18 cellular contexts compared by ENCODE assay signal in the genomic region with DNA sequence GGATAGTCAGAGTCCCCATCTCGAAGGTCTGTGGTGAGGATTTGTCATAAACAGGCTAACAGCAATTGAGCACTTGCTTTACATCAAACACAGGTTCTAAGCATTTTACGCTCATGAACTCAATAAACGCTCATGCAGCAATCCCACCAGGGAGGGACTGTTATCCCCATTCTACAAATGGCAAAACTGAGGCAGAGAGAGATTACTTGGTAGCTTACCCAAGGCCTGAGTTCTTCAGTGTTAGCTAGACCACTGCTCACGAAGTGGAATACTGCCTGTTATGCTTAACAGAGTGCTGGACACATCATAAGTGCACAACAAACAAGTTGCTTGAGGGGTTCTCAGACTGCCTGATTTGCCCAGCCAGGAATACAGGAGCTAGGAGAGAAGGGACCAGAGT. TPM values are rescaled to one million over a fixed set of nuclear protein-coding genes. Genes with fewer than 3 reads are reported as not detected.
"Had no signal": no experiment of that assay in that cellular context is flagged by ENCODE, and none has a peak within 500 bp of the region (broad histone marks: within the 10 kb centered on the region; RNA-seq: fewer than 3 reads in every experiment).

No MANE protein-coding gene starts in this region.

- ATAC-seq: activated CD4-positive, alpha-beta T cell treated with anti-CD3 and anti-CD28 coated beads for 36 hours; WTC11 had no signal

- H3K27me3 ChIP-seq: upper lobe of left lung had no signal

- H3K36me3 ChIP-seq: lower lobe of right lung, upper lobe of left lung had no signal

- H3K27ac ChIP-seq: lower lobe of right lung had no signal

- H3K4me3 ChIP-seq: lower lobe of right lung, upper lobe of left lung had no signal

- H3K9me3 ChIP-seq: lower lobe of right lung, upper lobe of left lung had no signal

- DNase-seq: activated CD4-positive, alpha-beta T cell treated with anti-CD3 and anti-CD28 coated beads for 36 hours; activated CD4-positive, alpha-beta T cell treated with anti-CD3 and anti-CD28 coated beads, Interleukin-2, amount 50 U/mL, for 48 hours; amniotic stem cell; effector CD8-positive, alpha-beta T cell; hippocampal formation; left colon; lower lobe of right lung; nephron progenitor cell; nucleus accumbens; posterior cingulate gyrus; stimulated activated CD4-positive, alpha-beta T cell treated with anti-CD3 and anti-CD28 coated beads, Interleukin-12 subunit alpha, Interleukin-12 subunit beta, amount 100 ng/mL, for 4 hours; stimulated activated CD4-positive, alpha-beta T cell treated with anti-CD3 and anti-CD28 coated beads, Interleukin-1b, Interleukin-23, amount 100 ng/mL, for 48 hours; stimulated activated CD8-positive, alpha-beta memory T cell treated with anti-CD3 and anti-CD28 coated beads, Interleukin-4, amount 100 ng/mL, for 48 hours; upper lobe of left lung had no signal

RNA-seq across cellular contexts. Expression of gene TCP11, which starts 23.7 kb away (rescaled TPM):
- total RNA-seq: activated CD4-positive, alpha-beta T cell treated with anti-CD3 and anti-CD28 coated beads for 36 hours; chondrocyte; endothelial cell of umbilical vein; fibroblast of villous mesenchyme; left colon; lower lobe of right lung; WTC11 had no signal

RNA-seq across cellular contexts. Expression of gene SCUBE3, which starts 48.9 kb away (rescaled TPM):
- total RNA-seq: activated CD4-positive, alpha-beta T cell treated with anti-CD3 and anti-CD28 coated beads for 36 hours had no signal
